In the genomic region with DNA sequence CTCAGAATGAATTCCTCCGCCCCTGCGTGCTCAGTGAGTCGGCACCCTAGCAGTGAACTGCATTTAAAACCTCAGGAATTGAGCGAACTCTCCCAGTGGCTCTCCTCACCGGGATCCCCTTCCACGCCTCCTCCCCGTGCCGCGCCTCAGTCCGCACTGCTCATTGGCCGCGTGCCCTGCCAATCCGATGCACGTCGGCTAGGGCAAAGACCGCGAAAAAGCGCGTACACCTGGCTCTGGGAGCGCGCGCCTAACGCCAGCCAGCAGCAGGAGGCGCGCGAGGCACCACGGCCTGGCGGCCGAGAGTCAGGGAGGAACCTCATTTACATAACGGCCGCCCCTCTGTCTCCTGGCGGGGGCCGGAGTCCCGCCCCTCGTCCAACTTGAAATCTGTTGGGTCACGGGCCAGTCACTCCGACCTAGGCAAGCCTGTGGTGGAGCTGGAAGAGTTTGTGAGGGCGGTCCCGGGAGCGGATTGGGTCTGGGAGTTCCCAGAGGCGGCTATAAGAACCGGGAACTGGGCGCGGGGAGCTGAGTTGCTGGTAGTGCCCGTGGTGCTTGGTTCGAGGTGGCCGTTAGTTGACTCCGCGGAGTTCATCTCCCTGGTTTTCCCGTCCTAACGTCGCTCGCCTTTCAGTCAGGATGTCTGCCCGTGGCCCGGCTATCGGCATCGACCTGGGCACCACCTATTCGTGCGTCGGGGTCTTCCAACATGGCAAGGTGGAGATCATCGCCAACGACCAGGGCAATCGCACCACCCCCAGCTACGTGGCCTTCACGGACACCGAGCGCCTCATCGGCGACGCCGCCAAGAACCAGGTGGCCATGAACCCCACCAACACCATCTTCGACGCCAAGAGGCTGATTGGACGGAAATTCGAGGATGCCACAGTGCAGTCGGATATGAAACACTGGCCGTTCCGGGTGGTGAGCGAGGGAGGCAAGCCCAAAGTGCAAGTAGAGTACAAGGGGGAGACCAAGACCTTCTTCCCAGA, we compare ENCODE assay signal across 8 cellular contexts. TPM values are rescaled to one million over a fixed set of nuclear protein-coding genes. Genes with fewer than 3 reads are reported as not detected.
DNase-seq lines count a peak whose midpoint lies in the region; TF ChIP-seq lines count a peak whose summit lies in the region.

A gene (plus strand): TSS at position 534 of the 995 bp plus-strand sequence. CDS start 109 bp downstream, at position 643.

- H2AFZ ChIP-seq in GM23248 (peak within 1 kb of the TSS; percentile 87), SK-N-SH (ENCODE audit: low read depth) (peak within 1 kb of the TSS; percentile 84)

- POLR2A ChIA-PET in SK-N-SH (lab: Yijun Ruan, JAX), result interaction anchor here (0.6 to 1.5 kb wide), 11 partner anchors 9 to 562 kb away, joined by 3 to 7 read pairs (median 4); a partner anchor contains a TSS

- peaks cover 9% of the 10 kb centered on the region for H3K9me3 Mint-ChIP-seq in activated naive CD8-positive, alpha-beta T cell treated with anti-CD3 and anti-CD28 coated beads for 36 hours
- H3K9me3 Mint-ChIP-seq in osteocyte (ENCODE audit: unreplicated experiment), result no peaks in the 10 kb centered on the region

- WGBS in GM23248 (ENCODE audit: low coverage in 1 of 2, low lambda C conversion rate in 2 of 2, missing lambda C conversion rate in 2 of 2), 2 experiments, result 5% methylated on average over 79 of the region's 79 CpGs
- 26% methylated on average over 51 of the region's 79 CpGs for WGBS in SK-N-SH (ENCODE audit: low lambda C conversion rate)
- WGBS in thymus, result 9% methylated on average over 79 of the region's 79 CpGs

- peaks cover 52% of the 10 kb centered on the region for H3F3A ChIP-seq in GM23248 (ENCODE audit: insufficient read depth)
- peaks cover 23% of the 10 kb centered on the region for H3F3A ChIP-seq in SK-N-SH (replicated peaks; ENCODE audit: insufficient read depth)

- no peaks in the 10 kb centered on the region for H3K27me3 ChIP-seq in GM23248 (replicated peaks; ENCODE audit: insufficient read depth)
- H3K27me3 ChIP-seq in SK-N-SH (ENCODE audit: insufficient read depth), result no peaks in the 10 kb centered on the region
- H3K27me3 ChIP-seq in thymus (ENCODE audit: control insufficient read depth, insufficient read depth), result peaks cover 35% of the 10 kb centered on the region

- H3K9me2 ChIP-seq in GM23248 (ENCODE audit: insufficient read depth) (no peaks in the 10 kb centered on the region), SK-N-SH (no peaks in the 10 kb centered on the region)

- H3K36me3 Mint-ChIP-seq in activated naive CD8-positive, alpha-beta T cell treated with anti-CD3 and anti-CD28 coated beads for 36 hours, result peaks cover 11% of the 10 kb centered on the region
- H3K36me3 Mint-ChIP-seq in osteocyte (ENCODE audit: unreplicated experiment), result no peaks in the 10 kb centered on the region

- H3K27me3 Mint-ChIP-seq in activated naive CD8-positive, alpha-beta T cell treated with anti-CD3 and anti-CD28 coated beads for 36 hours, result peaks cover 44% of the 10 kb centered on the region
- H3K27me3 Mint-ChIP-seq in osteocyte (ENCODE audit: unreplicated experiment), result no peaks in the 10 kb centered on the region

- peaks cover 22% of the 10 kb centered on the region for H3K4me1 Mint-ChIP-seq in activated naive CD8-positive, alpha-beta T cell treated with anti-CD3 and anti-CD28 coated beads for 36 hours
- peaks cover 28% of the 10 kb centered on the region for H3K4me1 Mint-ChIP-seq in osteocyte (ENCODE audit: unreplicated experiment)

- H3K9ac ChIP-seq in GM23248 (peak within 1 kb of the TSS; percentile 88), SK-N-SH (peak within 1 kb of the TSS; percentile 83)

- peak within 1 kb of the TSS; percentile 72 for H3K4me2 ChIP-seq in GM23248 (ENCODE audit: unreplicated experiment)
- H3K4me2 ChIP-seq in SK-N-SH, result peak within 1 kb of the TSS; percentile 70

- H4K20me1 ChIP-seq in GM23248 (ENCODE audit: insufficient read depth) (no peaks in the 10 kb centered on the region), SK-N-SH (ENCODE audit: insufficient read depth) (no peaks in the 10 kb centered on the region)

- peaks cover 28% of the 10 kb centered on the region for H3K4me1 ChIP-seq in GM23248 (ENCODE audit: insufficient read depth)
- H3K4me1 ChIP-seq in SK-N-SH (ENCODE audit: control insufficient read depth in 1 of 2, insufficient read depth in 2 of 2, low read depth in 1 of 2, low read length in 1 of 2), result peaks cover 0 to 5% of the 10 kb centered on the region in 2 experiments; a peak in 2 of 4 replicates
- H3K4me1 ChIP-seq in thymus (ENCODE audit: control insufficient read depth, insufficient read depth, low read length), result peaks cover 13% of the 10 kb centered on the region

- peak within 1 kb of the TSS; percentile 77 for H3K4me3 ChIP-seq in GM23248
- peak within 1 kb of the TSS; percentile 61 to 65 for H3K4me3 ChIP-seq in SK-N-SH (ENCODE audit: low read depth in 2 of 2, low read length in 1 of 2)
- peak within 1 kb of the TSS; percentile 79 for H3K4me3 ChIP-seq in thymus (ENCODE audit: low read length)

- CTCF ChIA-PET in SK-N-SH (lab: Yijun Ruan, JAX), result interaction anchor here (0.6 to 1.5 kb wide), 10 partner anchors 9 to 228 kb away, joined by 3 to 16 read pairs (median 4); a partner anchor contains a TSS

- peak; percentile 64 for TF ChIP-seq RAD21 in SK-N-SH (IDR thresholded peaks at IDR 0.05; ENCODE audit: low read length)

- H3K27ac ChIP-seq in GM23248, result peak within 1 kb of the TSS; percentile 92
- H3K27ac ChIP-seq in SK-N-SH (ENCODE audit: low read depth in 2 of 2, low read length in 1 of 2), result peak within 1 kb of the TSS; percentile 79 to 94
- peak within 1 kb of the TSS; percentile 27 for H3K27ac ChIP-seq in thymus (ENCODE audit: low read depth)

- no peaks in the 10 kb centered on the region for H3K36me3 ChIP-seq in GM23248 (ENCODE audit: low read depth)
- H3K36me3 ChIP-seq in SK-N-SH (replicated peaks in 1 of 2; ENCODE audit: control insufficient read depth in 1 of 2, insufficient read depth in 2 of 2, low read length in 1 of 2), result no peaks in the 10 kb centered on the region
- no peaks in the 10 kb centered on the region for H3K36me3 ChIP-seq in thymus (ENCODE audit: control insufficient read depth, insufficient read depth)

- no peak for TF ChIP-seq EP300 in SK-N-SH (IDR thresholded peaks at IDR 0.05; ENCODE audit: borderline replicate concordance in 1 of 2, low read depth in 1 of 2, low read length in 1 of 2)

- H3K27ac Mint-ChIP-seq in activated naive CD8-positive, alpha-beta T cell treated with anti-CD3 and anti-CD28 coated beads for 36 hours, result peak within 1 kb of the TSS; percentile 94
- H3K27ac Mint-ChIP-seq in osteocyte (ENCODE audit: unreplicated experiment), result peak within 1 kb of the TSS; percentile 98

- TF ChIP-seq CTCF in LNCAP (IDR thresholded peaks at IDR 0.05), result peak; percentile 60
- TF ChIP-seq CTCF in SK-N-SH (IDR thresholded peaks at IDR 0.05), result peak; percentile 73
- peak; percentile 75 for TF ChIP-seq CTCF in osteocyte (IDR thresholded peaks at IDR 0.05)

- H3K9me3 ChIP-seq in GM23248 (ENCODE audit: low read depth), result no peaks in the 10 kb centered on the region
- H3K9me3 ChIP-seq in SK-N-SH, result no peaks in the 10 kb centered on the region
- peaks cover 15% of the 10 kb centered on the region for H3K9me3 ChIP-seq in thymus (ENCODE audit: control insufficient read depth)

- DNase-seq in EH (ENCODE audit: low read depth) (peak; percentile 99), GM23248 (peak; percentile 100), SK-N-SH (peak; percentile 98), head of caudate nucleus (peak; percentile 97 to 100 (median 99)), osteocyte (ENCODE audit: extremely low spot score, unreplicated experiment) (peak; percentile 98)
- peak; percentile 97 for DNase-seq in activated naive CD8-positive, alpha-beta T cell treated with anti-CD3 and anti-CD28 coated beads for 36 hours

- H3K4me3 Mint-ChIP-seq in activated naive CD8-positive, alpha-beta T cell treated with anti-CD3 and anti-CD28 coated beads for 36 hours, result peak within 1 kb of the TSS; percentile 92
- H3K4me3 Mint-ChIP-seq in osteocyte (ENCODE audit: unreplicated experiment), result peak within 1 kb of the TSS; percentile 92

- H3K79me2 ChIP-seq in GM23248 (ENCODE audit: insufficient read depth) (peaks cover 5% of the 10 kb centered on the region; the same call in 1 of the 2 replicates), SK-N-SH (ENCODE audit: insufficient read depth) (no peaks in the 10 kb centered on the region)

- in situ Hi-C loops in GM23248 (cut with MboI), result loop anchor here (10.0 kb wide), 1 partner anchor 94 kb away; no protein-coding TSS in a partner anchor

- intact Hi-C loops in head of caudate nucleus (cut with DNase I), result loop anchor here (2.0 kb wide), 1 partner anchor 36 kb away; a partner anchor contains a TSS

TF ChIP-seq in SK-N-SH, 30 proteins besides CTCF, POLR2A, EP300 and RAD21 (continues in another document):
- TF ChIP-seq MXI1 (IDR thresholded peaks at IDR 0.05; ENCODE audit: low read depth, low read length) (peak; percentile 79), NRF1 (IDR thresholded peaks at IDR 0.05; ENCODE audit: low read depth, low read length) (peak; percentile 9; the same call in 1 of the 2 replicates), CHD2 (IDR thresholded peaks at IDR 0.05; ENCODE audit: low read length, partially characterized antibody) (peak; percentile 55)

RNA-seq across cellular contexts. Expression of the gene that starts here (rescaled TPM):
- 28.1 and 28.9 TPM in 2 replicates for total RNA-seq in GM23248 (2014; rRNA removed; shearing (Covaris generic))
- polyA plus RNA-seq in GM23248 (2016; fragmentation: Nextera tagmentation; extraction: Ambion mirVana) (29.3 and 31.4 TPM in 2 replicates), SK-N-SH (2012; rRNA removed) (13.9 and 20.8 TPM in 2 replicates), thymus (7.7 TPM)
- 9.4 and 12.4 TPM in 2 replicates for polyA plus RNA-seq in SK-N-SH (2012; cell fraction: cytosol; rRNA removed)
- 11.4 and 14.2 TPM in 2 replicates for polyA plus RNA-seq in SK-N-SH (2012; cell fraction: nucleus; rRNA removed)
- total RNA-seq in activated naive CD8-positive, alpha-beta T cell treated with anti-CD3 and anti-CD28 coated beads for 36 hours, result 1 to 10 TPM; 1.9 to 2.0 TPM
- total RNA-seq in osteocyte, result 2.1 and 2.8 TPM in 2 replicates

Comparison
In these comparisons a context has a peak if more than half of its experiments do, and no peak if none do; other contexts are left out.
1. Peak in every context shown above with its lines: DNase-seq, H3K4me3 ChIP-seq and H3K27ac ChIP-seq.
2. H3K27ac ChIP-seq: peak in every context shown above with its lines; median percentile 92 in GM23248; 86 in SK-N-SH; 27 in thymus.